ENCODE assay signal across 8 cellular contexts in the genomic region with DNA sequence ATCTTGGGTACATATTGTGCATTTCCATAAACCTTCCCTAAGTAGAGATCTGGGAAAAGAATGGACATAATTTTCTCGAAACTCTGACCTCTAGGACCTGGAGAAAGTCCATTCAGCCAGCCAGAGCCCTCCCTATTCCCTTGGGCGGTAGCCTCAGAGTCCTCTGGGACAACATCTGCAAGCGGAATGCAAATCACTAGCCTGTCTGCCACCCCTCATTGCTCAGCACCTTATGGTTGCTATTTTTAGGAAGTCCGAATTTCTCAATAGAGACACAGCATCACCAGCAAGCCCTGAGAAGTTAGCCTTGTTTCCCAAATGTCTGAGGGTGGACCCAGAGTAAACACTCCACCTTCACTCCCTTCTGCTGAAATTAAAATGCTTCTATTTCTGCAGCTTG. TPM values are rescaled to one million over a fixed set of nuclear protein-coding genes. Genes with fewer than 3 reads are reported as not detected.
DNase-seq lines count a peak whose midpoint lies in the region; ATAC-seq and TF ChIP-seq lines count a peak whose summit lies in the region.

No MANE protein-coding gene starts in this region.

- ATAC-seq in GM18861 (IDR thresholded peaks at IDR 0.05; ENCODE audit: unreplicated experiment) (peak; percentile 83), HG02870 (IDR thresholded peaks at IDR 0.05; ENCODE audit: unreplicated experiment) (peak; percentile 54), left lung (peak; percentile 37)

- DNase-seq in RPMI8226 (peak; percentile 74), left lung (no peak), NCI-H2081 (lab: John Stamatoyannopoulos, UW) (no peak), midbrain (lab: John Stamatoyannopoulos, UW) (no peak), NCI-H146 (lab: John Stamatoyannopoulos, UW) (no peak), T-helper 9 cell (no peak)

- no peaks in the 10 kb centered on the region for H3K36me3 ChIP-seq in left lung

- intact Hi-C loops in left lung (cut with DNase I): no loop called here

- H3K27ac ChIP-seq in left lung: no peak overlapping the region

- no peak for TF ChIP-seq CTCF in left lung (IDR thresholded peaks at IDR 0.05)

- H3K4me1 ChIP-seq in left lung: peaks cover 9 to 51% of the 10 kb centered on the region in 2 donors

- H3K4me3 ChIP-seq in left lung: no peak overlapping the region

- no peaks in the 10 kb centered on the region for H3K9me3 ChIP-seq in left lung

- no peaks in the 10 kb centered on the region for H3K27me3 ChIP-seq in left lung

RNA-seq across cellular contexts. Expression of gene CD28, which starts 17.6 kb away (rescaled TPM):
- total RNA-seq in left lung: 1 to 10 TPM; 1.3 to 2.4 TPM
